Comparison of ENCODE assay signal across 27 cellular contexts in the genomic region with DNA sequence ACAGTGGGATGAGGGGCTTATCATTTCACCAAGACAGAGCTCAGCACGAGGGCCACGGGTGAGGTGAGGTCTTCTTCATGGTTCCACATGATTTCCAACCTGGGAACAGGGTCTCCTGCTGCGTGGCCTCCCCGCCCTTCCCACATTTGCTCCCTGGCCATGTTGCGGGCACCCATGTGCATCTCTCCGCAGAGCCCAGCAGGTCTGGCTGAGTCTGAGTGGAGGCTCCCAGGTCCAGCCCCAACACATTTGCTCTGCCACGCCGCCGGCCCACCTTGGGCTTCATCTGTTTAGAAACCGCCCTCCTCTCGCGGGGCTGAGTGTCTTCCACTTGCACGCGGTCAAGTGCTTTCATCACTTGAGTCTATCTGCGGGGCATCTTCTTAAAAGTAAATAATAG.
"Had no signal": no experiment of that assay in that cellular context is flagged by ENCODE, and none has a peak within 500 bp of the region (broad histone marks: within the 10 kb centered on the region; RNA-seq: fewer than 3 reads in every experiment).

No MANE protein-coding gene starts in this region.

- H3K27ac ChIP-seq: neural progenitor cell, right lobe of liver, stomach, thyroid gland had no signal

- DNase-seq: activated CD4-positive, alpha-beta memory T cell treated with anti-CD3 and anti-CD28 coated beads for 36 hours; activated CD4-positive, alpha-beta T cell treated with anti-CD3 and anti-CD28 coated beads, Interleukin-2, amount 10 ng/mL, durations not matched to agents 24 days and 14 days; activated CD4-positive, CD25-positive, alpha-beta regulatory T cell treated with anti-CD3 and anti-CD28 coated beads, Interleukin-2, amount 50 U/mL, for 72 hours; activated CD8-positive, alpha-beta memory T cell treated with anti-CD3 and anti-CD28 coated beads, Interleukin-2, amount 50 U/mL, for 4 hours; activated gamma-delta T cell treated with Interleukin-2 at 50 U/mL for 16 hours; activated naive CD4-positive, alpha-beta T cell treated with anti-CD3 and anti-CD28 coated beads, Interleukin-2, amount 50 U/mL, for 16 hours; activated T-cell treated with anti-CD3 and anti-CD28 coated beads, Interleukin-2, amount 50 U/mL, for 1 hour; dermis blood vessel endothelial cell; effector CD4-positive, alpha-beta T cell; left ventricle myocardium superior; midbrain; naive thymus-derived CD8-positive, alpha-beta T cell; occipital lobe; small intestine; stimulated activated CD4-positive, alpha-beta T cell treated with anti-CD3 and anti-CD28 coated beads, Interleukin-1b, Interleukin-23, amount 100 ng/mL, for 48 hours; stimulated activated CD4-positive, alpha-beta T cell treated with anti-CD3 and anti-CD28 coated beads, Interleukin-4, amount 100 ng/mL, for 4 hours; stimulated activated CD8-positive, alpha-beta memory T cell treated with anti-CD3 and anti-CD28 coated beads, Interleukin-4, amount 100 ng/mL, for 48 hours; stomach; T-helper 17 cell; T1000; thyroid gland had no signal

- H3K4me3 ChIP-seq: neural progenitor cell, right lobe of liver, stomach, thyroid gland had no signal

- H3K4me1 ChIP-seq: neural progenitor cell, right lobe of liver, stomach had no signal

- H3K9ac ChIP-seq: neural progenitor cell had no signal

- H2AFZ ChIP-seq: neural progenitor cell had no signal

- H3K36me3 ChIP-seq: neural progenitor cell, right lobe of liver had no signal

- ATAC-seq: left ventricle myocardium superior; naive thymus-derived CD8-positive, alpha-beta T cell; right lobe of liver; stimulated activated memory B cell treated with anti-CD40 and anti-IgM and Interleukin-4, amounts not matched to agents 10 μg/mL and 1 μg/mL and 100 μg/mL, for 72 hours; T-helper 17 cell had no signal

- FAIRE-seq: bronchial epithelial cell, colon, frontal cortex, small intestine had no signal

- H3K4me2 ChIP-seq: neural progenitor cell had no signal

- H3K27me3 ChIP-seq: neural progenitor cell, right lobe of liver, stomach, thyroid gland had no signal

- H3K9me3 ChIP-seq: right lobe of liver, stomach, thyroid gland had no signal
